Comparison of ENCODE assay signal across 10 cellular contexts in the genomic region with DNA sequence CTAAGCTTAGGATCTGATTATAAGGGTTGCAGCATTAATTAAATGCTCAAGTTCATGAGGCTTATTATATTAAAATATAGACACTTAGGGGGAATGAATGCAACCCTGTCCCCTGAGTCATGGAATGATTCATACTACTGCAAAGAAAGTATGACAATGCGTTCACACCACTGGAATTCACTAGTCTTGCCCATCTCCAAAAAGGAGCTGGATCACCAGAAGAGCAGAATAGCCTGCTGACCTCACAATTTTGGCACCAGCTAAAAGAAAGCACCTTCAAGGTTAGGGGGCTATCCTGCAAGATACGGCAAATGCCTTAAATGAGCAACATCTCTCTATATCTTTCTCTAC. TPM values are rescaled to one million over a fixed set of nuclear protein-coding genes. Genes with fewer than 3 reads are reported as not detected.
DNase-seq lines count a peak whose midpoint lies in the region; TF ChIP-seq lines count a peak whose summit lies in the region.
"Had no signal": no experiment of that assay in that cellular context is flagged by ENCODE, and none has a peak within 500 bp of the region (broad histone marks: within the 10 kb centered on the region; RNA-seq: fewer than 3 reads in every experiment).

No MANE protein-coding gene starts in this region.

- H3K4me3 ChIP-seq in epithelial cell of proximal tubule (ENCODE audit: low read depth, low read length) (no peak overlapping the region), skeletal muscle cell (ENCODE audit: low read depth, low read length) (no peak overlapping the region)
- H3K4me3 ChIP-seq: thoracic aorta had no signal

- no peak for TF ChIP-seq CTCF in epithelial cell of proximal tubule (conservative IDR thresholded peaks at IDR 0.05; ENCODE audit: low read depth, low read length)

- peak; percentile 58 for DNase-seq in GM04503 (ENCODE audit: low read depth)
- DNase-seq in RPMI7951 (ENCODE audit: low read depth) = peak; percentile 68
- DNase-seq in epithelial cell of proximal tubule (ENCODE audit: low read depth) = peak; percentile 25
- DNase-seq in skeletal muscle cell (ENCODE audit: low read depth) = peak; percentile 46
- no peak for DNase-seq in putamen (ENCODE audit: low spot score)
- no peak for DNase-seq in DMS114 treated with DMSO at 0.1 percent for 48 hours (lab: John Stamatoyannopoulos, UW; ENCODE audit: unreplicated experiment)
- DNase-seq in activated effector memory CD4-positive, alpha-beta T cell treated with Interleukin-2 at 50 U/mL for 16 hours = no peak
- no peak for DNase-seq in NCI-H1105 treated with DMSO at 0.1 percent for 48 hours (lab: John Stamatoyannopoulos, UW)
- DNase-seq: activated naive CD4-positive, alpha-beta T cell had no signal

RNA-seq across cellular contexts. Expression of a gene that starts 32.0 kb away (rescaled TPM):
- 97.2 and 118 TPM in 2 replicates for total RNA-seq in RPMI7951 (2014; rRNA removed; shearing (Covaris generic))
- 74.1 and 86.7 TPM in 2 replicates for total RNA-seq in epithelial cell of proximal tubule

RNA-seq across cellular contexts. Expression of a gene that starts 55.6 kb away (rescaled TPM):
- total RNA-seq in RPMI7951 (2014; rRNA removed; shearing (Covaris generic)) = 6.4 and 11.7 TPM in 2 replicates
- total RNA-seq in epithelial cell of proximal tubule = 1.2 and 1.7 TPM in 2 replicates

Comparison
In these comparisons a context has a peak if more than half of its experiments do, and no peak if none do; other contexts are left out.
1. DNase-seq: peak in GM04503 (single experiment), RPMI7951 (single experiment), epithelial cell of proximal tubule (single experiment) and skeletal muscle cell (single experiment); none in putamen (single experiment), DMS114 treated with DMSO at 0.1 percent for 48 hours (single experiment), activated effector memory CD4-positive, alpha-beta T cell treated with Interleukin-2 at 50 U/mL for 16 hours (single experiment) and NCI-H1105 treated with DMSO at 0.1 percent for 48 hours (single experiment).